Comparison of ENCODE assay signal across 8 cellular contexts in genomic region chr10:46228076-46229071, GRCh38. TPM values are rescaled to one million over a fixed set of nuclear protein-coding genes. Genes with fewer than 3 reads are reported as not detected.
DNase-seq lines count a peak whose midpoint lies in the region; ATAC-seq, FAIRE-seq and TF ChIP-seq lines count a peak whose summit lies in the region.

No MANE protein-coding gene starts in this region.

- TF ChIP-seq CTCF in D721Med (IDR thresholded peaks at IDR 0.05; ENCODE audit: insufficient read depth, missing control alignments), result peak; percentile 71
- peak; percentile 86 for TF ChIP-seq CTCF in chondrocyte (IDR thresholded peaks at IDR 0.05)

- no peak overlapping the region for H3K4me3 Mint-ChIP-seq in activated CD4-positive, alpha-beta T cell treated with anti-CD3 and anti-CD28 coated beads for 36 hours
- H3K4me3 Mint-ChIP-seq in chondrocyte (ENCODE audit: unreplicated experiment), result no peak overlapping the region

- ATAC-seq in GM21723 (IDR thresholded peaks at IDR 0.05; ENCODE audit: unreplicated experiment), result peak; percentile 83
- ATAC-seq in activated CD4-positive, alpha-beta T cell treated with anti-CD3 and anti-CD28 coated beads for 36 hours, result peak; percentile 92
- no peak for ATAC-seq in GM18519 (IDR thresholded peaks at IDR 0.05; ENCODE audit: low FRiP score, unreplicated experiment)

- H3K27ac Mint-ChIP-seq in activated CD4-positive, alpha-beta T cell treated with anti-CD3 and anti-CD28 coated beads for 36 hours, result no peak overlapping the region
- H3K27ac Mint-ChIP-seq in chondrocyte (ENCODE audit: unreplicated experiment), result no peak overlapping the region

- H3K9me3 Mint-ChIP-seq in activated CD4-positive, alpha-beta T cell treated with anti-CD3 and anti-CD28 coated beads for 36 hours (ENCODE audit: low read depth), result peaks cover 7% of the 10 kb centered on the region
- no peaks in the 10 kb centered on the region for H3K9me3 Mint-ChIP-seq in chondrocyte (ENCODE audit: low read depth)

- POLR2A ChIA-PET in activated CD4-positive, alpha-beta T cell treated with anti-CD3 and anti-CD28 coated beads for 36 hours (lab: Charles Lee), result no interaction called here

- H3K4me1 Mint-ChIP-seq in activated CD4-positive, alpha-beta T cell treated with anti-CD3 and anti-CD28 coated beads for 36 hours, result peaks cover 5% of the 10 kb centered on the region
- no peaks in the 10 kb centered on the region for H3K4me1 Mint-ChIP-seq in chondrocyte (ENCODE audit: low read depth)

- intact Hi-C loops in activated CD4-positive, alpha-beta T cell treated with anti-CD3 and anti-CD28 coated beads for 36 hours (cut with DNase I, micrococcal nuclease), result loop anchor here (1.0 kb wide), 1 partner anchor 28 kb away; no protein-coding TSS in a partner anchor

- no peaks in the 10 kb centered on the region for H3K27me3 Mint-ChIP-seq in activated CD4-positive, alpha-beta T cell treated with anti-CD3 and anti-CD28 coated beads for 36 hours
- peaks cover 26% of the 10 kb centered on the region for H3K27me3 Mint-ChIP-seq in chondrocyte (ENCODE audit: low read depth)

- FAIRE-seq in D721Med (lab: Jason Lieb, UNC), result no peak

- peaks cover 24% of the 10 kb centered on the region for H3K36me3 Mint-ChIP-seq in activated CD4-positive, alpha-beta T cell treated with anti-CD3 and anti-CD28 coated beads for 36 hours (ENCODE audit: low read depth)
- no peaks in the 10 kb centered on the region for H3K36me3 Mint-ChIP-seq in chondrocyte (ENCODE audit: low read depth)

- peak; percentile 53 for DNase-seq in D721Med (ENCODE audit: insufficient read length, low spot score)
- DNase-seq in NCI-H1694 (lab: John Stamatoyannopoulos, UW), result peak; percentile 59
- DNase-seq in activated CD4-positive, alpha-beta T cell treated with anti-CD3 and anti-CD28 coated beads for 36 hours, result peak; percentile 85
- DNase-seq in chondrocyte (ENCODE audit: low spot score), result no peak
- DNase-seq in left kidney (ENCODE audit: low read depth, low spot score), result peak; percentile 92
- peak; percentile 39 for DNase-seq in stimulated activated CD4-positive, alpha-beta T cell treated with anti-CD3 and anti-CD28 coated beads, Interleukin-2, amount 100 ng/mL, for 4 hours (ENCODE audit: low read depth)

- CTCF ChIA-PET in activated CD4-positive, alpha-beta T cell treated with anti-CD3 and anti-CD28 coated beads for 36 hours (lab: Charles Lee), result interaction anchor here (0.6 to 2.8 kb wide), 22 partner anchors 10 to 337 kb away, joined by 3 to 21 read pairs (median 4); no protein-coding TSS in a partner anchor

RNA-seq across cellular contexts. Expression of gene ANTXRL, which starts 58.4 kb away (rescaled TPM):
- total RNA-seq in activated CD4-positive, alpha-beta T cell treated with anti-CD3 and anti-CD28 coated beads for 36 hours, result not detected
- total RNA-seq in chondrocyte, result not detected in 3 replicates
